Comparison of ENCODE assay signal across 1 cellular context in genomic region chr10:91883549-91884542, GRCh38.
TF ChIP-seq lines count a peak whose summit lies in the region.

No MANE protein-coding gene starts in this region.

TF ChIP-seq in HEK293T, 16 proteins besides CTCF, POLR2A, EP300 and RAD21 (continued from another document):
- TF ChIP-seq BHLHE40 (IDR thresholded peaks at IDR 0.05; ENCODE audit: borderline replicate concordance): no peak
- TF ChIP-seq SP1 (IDR thresholded peaks at IDR 0.05): no peak
- no peak for TF ChIP-seq TARDBP (IDR thresholded peaks at IDR 0.05)
- no peak for TF ChIP-seq ARNT (IDR thresholded peaks at IDR 0.05)
- TF ChIP-seq SUZ12 (IDR thresholded peaks at IDR 0.05): no peak
- no peak for TF ChIP-seq FOXM1 (IDR thresholded peaks at IDR 0.05; ENCODE audit: borderline replicate concordance)
- no peak for TF ChIP-seq ZNF384 (IDR thresholded peaks at IDR 0.05)
- TF ChIP-seq FOXA1 (IDR thresholded peaks at IDR 0.05): no peak
- TF ChIP-seq HDGF (IDR thresholded peaks at IDR 0.05; ENCODE audit: borderline replicate concordance): no peak
- no peak for TF ChIP-seq ELF4 (IDR thresholded peaks at IDR 0.05)
